ENCODE assay signal across 1 cellular context in genomic region chr22:35541254-35541748, GRCh38.
TF ChIP-seq lines count a peak whose summit lies in the region.

No MANE protein-coding gene starts in this region.

TF ChIP-seq in SK-N-SH, 30 proteins besides CTCF, POLR2A, EP300 and RAD21 (continued from another document):
- TF ChIP-seq ZBTB33 (IDR thresholded peaks at IDR 0.05; ENCODE audit: borderline replicate concordance, low read depth) (no peak), USF1 (IDR thresholded peaks at IDR 0.05; ENCODE audit: borderline replicate concordance, low read depth) (no peak), GATA2 (CRISPR knock-in tag; IDR thresholded peaks at IDR 0.05) (no peak), FOXM1 (IDR thresholded peaks at IDR 0.05; ENCODE audit: low read depth) (no peak), SIN3A (IDR thresholded peaks at IDR 0.05; ENCODE audit: borderline replicate concordance, low read depth, low read length) (no peak), USF2 (IDR thresholded peaks at IDR 0.05; ENCODE audit: borderline replicate concordance, low read depth, low read length) (no peak), POLR2AphosphoS5 (IDR thresholded peaks at IDR 0.05; ENCODE audit: low read depth, low read length) (no peak), NRF1 (IDR thresholded peaks at IDR 0.05; ENCODE audit: low read depth, low read length) (no peak), PBX3 (IDR thresholded peaks at IDR 0.05) (no peak), MXI1 (IDR thresholded peaks at IDR 0.05; ENCODE audit: low read depth, low read length) (no peak), RXRA (IDR thresholded peaks at IDR 0.05; ENCODE audit: borderline replicate concordance, low read depth) (no peak)
TF ChIP-seq in SK-N-SH: peak in this region for 0.
